In genomic region chr6:30074331-30075093, GRCh38 we compare ENCODE assay signal across 10 cellular contexts. TPM values are rescaled to one million over a fixed set of nuclear protein-coding genes. Genes with fewer than 3 reads are reported as not detected.
DNase-seq lines count a peak whose midpoint lies in the region; ATAC-seq lines count a peak whose summit lies in the region.
"Had no signal": no experiment of that assay in that cellular context is flagged by ENCODE, and none has a peak within 500 bp of the region (broad histone marks: within the 10 kb centered on the region; RNA-seq: fewer than 3 reads in every experiment).

No MANE protein-coding gene starts in this region.

- H3K4me3 Mint-ChIP-seq in activated CD4-positive, alpha-beta memory T cell treated with anti-CD3 and anti-CD28 coated beads for 36 hours, result peak overlapping the region; percentile 61
- H3K4me3 Mint-ChIP-seq in activated CD4-positive, alpha-beta memory T cell treated with anti-CD3 and anti-CD28 coated beads, Interleukin-2, amount 10 ng/mL, durations not matched to agents 7 days and 5 days, result no peak overlapping the region
- peak overlapping the region; percentile 44 for H3K4me3 Mint-ChIP-seq in activated naive CD8-positive, alpha-beta T cell treated with anti-CD3 and anti-CD28 coated beads, Interleukin-2, amount 10 ng/mL, durations not matched to agents 7 days and 5 days
- H3K4me3 Mint-ChIP-seq in stimulated activated naive CD8-positive, alpha-beta T cell treated with anti-CD3 and anti-CD28 coated beads, Interleukin-15, amount 100 ng/mL, for 72 hours, result peak overlapping the region; percentile 59 to 75

- ATAC-seq in activated naive CD8-positive, alpha-beta T cell treated with anti-CD3 and anti-CD28 coated beads, Interleukin-2, amount 10 ng/mL, durations not matched to agents 7 days and 5 days (ENCODE audit: low read depth), result no peak
- no peak for ATAC-seq in stimulated activated naive CD8-positive, alpha-beta T cell treated with anti-CD3 and anti-CD28 coated beads, Interleukin-15, amount 100 ng/mL, for 72 hours
- ATAC-seq in GM19397 (IDR thresholded peaks at IDR 0.05; ENCODE audit: unreplicated experiment), result no peak
- no peak for ATAC-seq in GM21717 (IDR thresholded peaks at IDR 0.05; ENCODE audit: unreplicated experiment)

- no peak overlapping the region for H3K27ac Mint-ChIP-seq in activated CD4-positive, alpha-beta memory T cell treated with anti-CD3 and anti-CD28 coated beads for 36 hours
- no peak overlapping the region for H3K27ac Mint-ChIP-seq in activated CD4-positive, alpha-beta memory T cell treated with anti-CD3 and anti-CD28 coated beads, Interleukin-2, amount 10 ng/mL, durations not matched to agents 7 days and 5 days
- no peak overlapping the region for H3K27ac Mint-ChIP-seq in activated naive CD8-positive, alpha-beta T cell treated with anti-CD3 and anti-CD28 coated beads, Interleukin-2, amount 10 ng/mL, durations not matched to agents 7 days and 5 days
- H3K27ac Mint-ChIP-seq in stimulated activated naive CD8-positive, alpha-beta T cell treated with anti-CD3 and anti-CD28 coated beads, Interleukin-15, amount 100 ng/mL, for 72 hours, result no peak overlapping the region

- CTCF ChIA-PET in activated CD4-positive, alpha-beta memory T cell treated with anti-CD3 and anti-CD28 coated beads for 36 hours (lab: Charles Lee), result interaction anchor here (1.1 to 1.3 kb wide), 3 partner anchors 28 to 57 kb away, joined by 3 to 4 read pairs (median 3); no protein-coding TSS in a partner anchor
- CTCF ChIA-PET in activated CD4-positive, alpha-beta memory T cell treated with anti-CD3 and anti-CD28 coated beads, Interleukin-2, amount 10 ng/mL, durations not matched to agents 7 days and 5 days (lab: Charles Lee), result interaction anchor here (1.1 kb wide), 1 partner anchor 8 kb away, joined by 3 read pairs; no protein-coding TSS in a partner anchor

- peaks cover 45% of the 10 kb centered on the region for H3K4me1 Mint-ChIP-seq in activated CD4-positive, alpha-beta memory T cell treated with anti-CD3 and anti-CD28 coated beads for 36 hours (ENCODE audit: low read depth)
- H3K4me1 Mint-ChIP-seq in activated CD4-positive, alpha-beta memory T cell treated with anti-CD3 and anti-CD28 coated beads, Interleukin-2, amount 10 ng/mL, durations not matched to agents 7 days and 5 days, result peaks cover 55% of the 10 kb centered on the region
- H3K4me1 Mint-ChIP-seq in activated naive CD8-positive, alpha-beta T cell treated with anti-CD3 and anti-CD28 coated beads, Interleukin-2, amount 10 ng/mL, durations not matched to agents 7 days and 5 days, result peaks cover 36% of the 10 kb centered on the region
- H3K4me1 Mint-ChIP-seq in stimulated activated naive CD8-positive, alpha-beta T cell treated with anti-CD3 and anti-CD28 coated beads, Interleukin-15, amount 100 ng/mL, for 72 hours, result peaks cover 44% of the 10 kb centered on the region

- no peak for DNase-seq in activated CD4-positive, alpha-beta memory T cell treated with anti-CD3 and anti-CD28 coated beads for 36 hours
- DNase-seq in activated CD4-positive, alpha-beta memory T cell treated with anti-CD3 and anti-CD28 coated beads, Interleukin-2, amount 10 ng/mL, durations not matched to agents 7 days and 5 days, result no peak
- no peak for DNase-seq in activated naive CD8-positive, alpha-beta T cell treated with anti-CD3 and anti-CD28 coated beads, Interleukin-2, amount 10 ng/mL, durations not matched to agents 7 days and 5 days
- DNase-seq in iPS-NIHi7 (ENCODE audit: extremely low spot score) (peak; percentile 65), GM19240 (ENCODE audit: insufficient read length, low spot score) (no peak)
- no peak for DNase-seq in stimulated activated naive CD8-positive, alpha-beta T cell treated with anti-CD3 and anti-CD28 coated beads, Interleukin-15, amount 100 ng/mL, for 72 hours
- DNase-seq: activated effector memory CD4-positive, alpha-beta T cell treated with anti-CD3 and anti-CD28 coated beads, Interleukin-2, amount 50 U/mL, for 16 hours; OCI-M1 had no signal

- no peaks in the 10 kb centered on the region for H3K9me3 Mint-ChIP-seq in activated CD4-positive, alpha-beta memory T cell treated with anti-CD3 and anti-CD28 coated beads for 36 hours
- no peaks in the 10 kb centered on the region for H3K9me3 Mint-ChIP-seq in activated CD4-positive, alpha-beta memory T cell treated with anti-CD3 and anti-CD28 coated beads, Interleukin-2, amount 10 ng/mL, durations not matched to agents 7 days and 5 days
- no peaks in the 10 kb centered on the region for H3K9me3 Mint-ChIP-seq in activated naive CD8-positive, alpha-beta T cell treated with anti-CD3 and anti-CD28 coated beads, Interleukin-2, amount 10 ng/mL, durations not matched to agents 7 days and 5 days
- no peaks in the 10 kb centered on the region for H3K9me3 Mint-ChIP-seq in stimulated activated naive CD8-positive, alpha-beta T cell treated with anti-CD3 and anti-CD28 coated beads, Interleukin-15, amount 100 ng/mL, for 72 hours

- intact Hi-C loops in activated CD4-positive, alpha-beta memory T cell treated with anti-CD3 and anti-CD28 coated beads for 36 hours (cut with micrococcal nuclease), result no loop called here

- H3K36me3 Mint-ChIP-seq in activated CD4-positive, alpha-beta memory T cell treated with anti-CD3 and anti-CD28 coated beads for 36 hours, result peaks cover 17% of the 10 kb centered on the region
- peaks cover 19% of the 10 kb centered on the region for H3K36me3 Mint-ChIP-seq in activated CD4-positive, alpha-beta memory T cell treated with anti-CD3 and anti-CD28 coated beads, Interleukin-2, amount 10 ng/mL, durations not matched to agents 7 days and 5 days (ENCODE audit: low read depth)
- H3K36me3 Mint-ChIP-seq in activated naive CD8-positive, alpha-beta T cell treated with anti-CD3 and anti-CD28 coated beads, Interleukin-2, amount 10 ng/mL, durations not matched to agents 7 days and 5 days, result peaks cover 21% of the 10 kb centered on the region

- peaks cover 34% of the 10 kb centered on the region for H3K27me3 Mint-ChIP-seq in activated CD4-positive, alpha-beta memory T cell treated with anti-CD3 and anti-CD28 coated beads for 36 hours
- H3K27me3 Mint-ChIP-seq in activated CD4-positive, alpha-beta memory T cell treated with anti-CD3 and anti-CD28 coated beads, Interleukin-2, amount 10 ng/mL, durations not matched to agents 7 days and 5 days, result peaks cover 74% of the 10 kb centered on the region
- peaks cover 75% of the 10 kb centered on the region for H3K27me3 Mint-ChIP-seq in activated naive CD8-positive, alpha-beta T cell treated with anti-CD3 and anti-CD28 coated beads, Interleukin-2, amount 10 ng/mL, durations not matched to agents 7 days and 5 days
- peaks cover 97% of the 10 kb centered on the region for H3K27me3 Mint-ChIP-seq in stimulated activated naive CD8-positive, alpha-beta T cell treated with anti-CD3 and anti-CD28 coated beads, Interleukin-15, amount 100 ng/mL, for 72 hours

- POLR2A ChIA-PET in activated CD4-positive, alpha-beta memory T cell treated with anti-CD3 and anti-CD28 coated beads for 36 hours (lab: Charles Lee), result interaction anchor here (1.6 to 2.0 kb wide), 2 partner anchors 9 to 29 kb away, joined by 3 to 9 read pairs; no protein-coding TSS in a partner anchor
- POLR2A ChIA-PET in activated CD4-positive, alpha-beta memory T cell treated with anti-CD3 and anti-CD28 coated beads, Interleukin-2, amount 10 ng/mL, durations not matched to agents 7 days and 5 days (lab: Charles Lee), result interaction anchor here (0.6 to 4.7 kb wide), 4 partner anchors 8 to 253 kb away, joined by 3 to 25 read pairs (median 4); partner anchors contain the start of genes POLR1H, PPP1R11 and TRIM39
- POLR2A ChIA-PET in activated naive CD8-positive, alpha-beta T cell treated with anti-CD3 and anti-CD28 coated beads, Interleukin-2, amount 10 ng/mL, durations not matched to agents 7 days and 5 days (lab: Charles Lee), result interaction anchor here (0.8 to 1.7 kb wide), 2 partner anchors 8 to 13 kb away, joined by 3 to 6 read pairs; partner anchors contain the start of gene PPP1R11

RNA-seq across cellular contexts. Expression of gene RNF39, which starts 1.1 kb away (rescaled TPM):
- total RNA-seq in activated CD4-positive, alpha-beta memory T cell treated with anti-CD3 and anti-CD28 coated beads for 36 hours, result not detected
- not detected for total RNA-seq in activated CD4-positive, alpha-beta memory T cell treated with anti-CD3 and anti-CD28 coated beads, Interleukin-2, amount 10 ng/mL, durations not matched to agents 7 days and 5 days
- total RNA-seq in activated naive CD8-positive, alpha-beta T cell treated with anti-CD3 and anti-CD28 coated beads, Interleukin-2, amount 10 ng/mL, durations not matched to agents 7 days and 5 days, result not detected

RNA-seq across cellular contexts. Expression of gene PPP1R11, which starts 7.5 kb away (rescaled TPM):
- 10 to 100 TPM; 51.3 to 55.0 TPM for total RNA-seq in activated CD4-positive, alpha-beta memory T cell treated with anti-CD3 and anti-CD28 coated beads for 36 hours
- 10 to 100 TPM; 62.5 to 62.6 TPM for total RNA-seq in activated CD4-positive, alpha-beta memory T cell treated with anti-CD3 and anti-CD28 coated beads, Interleukin-2, amount 10 ng/mL, durations not matched to agents 7 days and 5 days
- total RNA-seq in activated naive CD8-positive, alpha-beta T cell treated with anti-CD3 and anti-CD28 coated beads, Interleukin-2, amount 10 ng/mL, durations not matched to agents 7 days and 5 days, result 10 to 100 TPM; 52.5 to 53.8 TPM

RNA-seq across cellular contexts. Expression of gene POLR1H, which starts 13.4 kb away (rescaled TPM):
- 10 to 100 TPM; 69.4 to 73.2 TPM for total RNA-seq in activated CD4-positive, alpha-beta memory T cell treated with anti-CD3 and anti-CD28 coated beads for 36 hours
- total RNA-seq in activated CD4-positive, alpha-beta memory T cell treated with anti-CD3 and anti-CD28 coated beads, Interleukin-2, amount 10 ng/mL, durations not matched to agents 7 days and 5 days, result 10 to 100 TPM; 75.5 to 77.8 TPM
- 10 to 100 TPM; 55.5 to 55.6 TPM for total RNA-seq in activated naive CD8-positive, alpha-beta T cell treated with anti-CD3 and anti-CD28 coated beads, Interleukin-2, amount 10 ng/mL, durations not matched to agents 7 days and 5 days

RNA-seq across cellular contexts. Expression of gene TRIM31, which starts 38.4 kb away (rescaled TPM):
- total RNA-seq in activated CD4-positive, alpha-beta memory T cell treated with anti-CD3 and anti-CD28 coated beads for 36 hours, result not detected
- not detected for total RNA-seq in activated CD4-positive, alpha-beta memory T cell treated with anti-CD3 and anti-CD28 coated beads, Interleukin-2, amount 10 ng/mL, durations not matched to agents 7 days and 5 days
- total RNA-seq in activated naive CD8-positive, alpha-beta T cell treated with anti-CD3 and anti-CD28 coated beads, Interleukin-2, amount 10 ng/mL, durations not matched to agents 7 days and 5 days, result not detected
